ENCODE assay signal across 16 cellular contexts in the genomic region with DNA sequence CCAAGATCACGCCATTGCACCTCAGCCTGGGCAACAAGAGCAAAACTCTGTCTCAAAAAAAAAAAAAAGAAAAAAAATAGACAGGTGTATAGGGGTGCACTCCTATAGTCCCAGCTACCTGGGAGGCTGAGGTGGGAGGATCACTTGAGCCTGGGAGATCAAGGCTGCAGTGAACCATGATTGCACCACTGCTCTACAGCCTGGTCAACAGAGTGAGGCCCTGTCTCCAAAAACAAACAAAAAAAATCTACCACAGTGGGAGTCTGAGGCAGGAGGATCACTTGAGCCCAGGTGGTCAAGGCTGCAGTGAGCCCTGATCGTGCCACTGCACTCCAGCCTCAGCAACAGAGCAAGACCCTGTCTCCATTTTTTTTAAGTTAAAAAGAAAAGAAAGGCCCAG. TPM values are rescaled to one million over a fixed set of nuclear protein-coding genes. Genes with fewer than 3 reads are reported as not detected.
"Had no signal": no experiment of that assay in that cellular context is flagged by ENCODE, and none has a peak within 500 bp of the region (broad histone marks: within the 10 kb centered on the region; RNA-seq: fewer than 3 reads in every experiment).

No MANE protein-coding gene starts in this region.

RNA-seq across cellular contexts. Expression of a gene that starts 44.0 kb away (rescaled TPM):
- total RNA-seq: dermis microvascular lymphatic vessel endothelial cell, endothelial cell of umbilical vein, fibroblast of villous mesenchyme, frontal cortex, glomerular endothelial cell had no signal
- polyA plus RNA-seq: hepatocyte had no signal

RNA-seq across cellular contexts. Expression of a gene that starts 59.7 kb away (rescaled TPM):
- total RNA-seq: dermis blood vessel endothelial cell, dermis microvascular lymphatic vessel endothelial cell, endothelial cell of umbilical vein, epithelial cell of proximal tubule, esophagus mucosa, esophagus muscularis mucosa, esophagus squamous epithelium, fibroblast of villous mesenchyme, foreskin keratinocyte, gastrocnemius medialis, glomerular endothelial cell, heart right ventricle had no signal
- polyA plus RNA-seq: endothelial cell of umbilical vein, fibroblast of lung, foreskin keratinocyte, heart left ventricle had no signal
